Comparison of ENCODE assay signal across 9 cellular contexts in genomic region chr5:132775439-132776076, GRCh38. TPM values are rescaled to one million over a fixed set of nuclear protein-coding genes. Genes with fewer than 3 reads are reported as not detected.
A peak's percentile ranks its signal among the peaks of the same experiment; 100 is the strongest.
DNase-seq lines count a peak whose midpoint lies in the region; ATAC-seq and TF ChIP-seq lines count a peak whose summit lies in the region.
"Had no signal": no experiment of that assay in that cellular context is flagged by ENCODE, and none has a peak within 500 bp of the region (broad histone marks: within the 10 kb centered on the region; RNA-seq: fewer than 3 reads in every experiment).

No MANE protein-coding gene starts in this region.

- no peak overlapping the region for H3K27ac Mint-ChIP-seq in activated T-cell treated with anti-CD3 and anti-CD28 coated beads, Interleukin-2, amount 50 U/mL, for 24 hours

- no peaks in the 10 kb centered on the region for H3K9me3 Mint-ChIP-seq in activated T-cell treated with anti-CD3 and anti-CD28 coated beads, Interleukin-2, amount 50 U/mL, for 24 hours

- H3K27me3 ChIP-seq in thyroid gland: no peaks in the 10 kb centered on the region

- TF ChIP-seq CTCF in astrocyte of the spinal cord (IDR thresholded peaks at IDR 0.05; ENCODE audit: low read depth, low read length) (no peak), thyroid gland (IDR thresholded peaks at IDR 0.05) (peak in 1 of 6 experiments; percentile 11)

- peak; percentile 24 for DNase-seq in activated T-cell treated with anti-CD3 and anti-CD28 coated beads, Interleukin-2, amount 50 U/mL, for 24 hours
- no peak for DNase-seq in activated T-cell treated with anti-CD3 and anti-CD28 coated beads, Interleukin-2, amount 50 U/mL, for 48 hours
- no peak for DNase-seq in astrocyte of the spinal cord (ENCODE audit: low read depth, low spot score)
- peak; percentile 96 for DNase-seq in kidney glomerular epithelial cell (lab: John Stamatoyannopoulos, UW)
- peak; percentile 80 to 85 for DNase-seq in thyroid gland
- no peak for DNase-seq in GOT3 (lab: John Stamatoyannopoulos, UW)
- DNase-seq in ecto neural progenitor cell (ENCODE audit: low spot score): no peak

- H3K36me3 ChIP-seq in thyroid gland: no peaks in the 10 kb centered on the region

- H3K27ac ChIP-seq in thyroid gland: peak overlapping the region; percentile 37 to 87 (median 85)

- no peak for ATAC-seq in HG02840 (IDR thresholded peaks at IDR 0.05; ENCODE audit: low FRiP score, unreplicated experiment)

- WGBS in thyroid gland, 2 donors: 14 to 21% methylated on average over 8 of the region's 8 CpGs

- H3K36me3 Mint-ChIP-seq in activated T-cell treated with anti-CD3 and anti-CD28 coated beads, Interleukin-2, amount 50 U/mL, for 24 hours (ENCODE audit: low read depth): no peaks in the 10 kb centered on the region

- peaks cover 42 to 51% of the 10 kb centered on the region in 2 donors for H3K4me1 ChIP-seq in thyroid gland

- H3K4me1 Mint-ChIP-seq in activated T-cell treated with anti-CD3 and anti-CD28 coated beads, Interleukin-2, amount 50 U/mL, for 24 hours (ENCODE audit: low read depth): peaks cover 10% of the 10 kb centered on the region

- in situ Hi-C loops in astrocyte of the spinal cord (cut with HindIII; ENCODE audit: low sequenced_read_pairs): no loop called here

- peak in 1 of 2 donors; percentile 51 for TF ChIP-seq POLR2A in thyroid gland (IDR thresholded peaks at IDR 0.05)

- peak overlapping the region; percentile 75 for H3K4me3 Mint-ChIP-seq in activated T-cell treated with anti-CD3 and anti-CD28 coated beads, Interleukin-2, amount 50 U/mL, for 24 hours

- peaks cover 21% of the 10 kb centered on the region for H3K27me3 Mint-ChIP-seq in activated T-cell treated with anti-CD3 and anti-CD28 coated beads, Interleukin-2, amount 50 U/mL, for 24 hours

- H3K4me3 ChIP-seq in astrocyte of the spinal cord (ENCODE audit: low read depth, low read length) (peak overlapping the region; percentile 69), thyroid gland (replicated peaks in 1 of 3) (peak overlapping the region in 1 of 3 donors; percentile 64)

- intact Hi-C loops in thyroid gland (cut with DNase I): no loop called here

- no peaks in the 10 kb centered on the region for H3K9me3 ChIP-seq in thyroid gland

RNA-seq across cellular contexts. Expression of gene SEPTIN8, which starts 1.5 kb away (rescaled TPM):
- 10 to 100 TPM; 41.9 to 57.7 (median 46.7) TPM for total RNA-seq in thyroid gland

RNA-seq across cellular contexts. Expression of gene CCNI2, which starts 28.3 kb away (rescaled TPM):
- total RNA-seq in thyroid gland: under 1 TPM in 3 of 4 donors, not detected in 1; 0.34 to 0.81 (median 0.67) TPM

RNA-seq across cellular contexts. Expression of gene SOWAHA, which starts 37.5 kb away (rescaled TPM):
- total RNA-seq in thyroid gland: 1 to 10 TPM; 3.7 to 9.3 (median 4.6) TPM
- total RNA-seq: dermis microvascular lymphatic vessel endothelial cell had no signal

RNA-seq across cellular contexts. Expression of gene KIF3A, which starts 38.2 kb away (rescaled TPM):
- total RNA-seq in thyroid gland: 10 to 100 TPM in 2 of 4 donors, 1 to 10 TPM in 2; 8.2 to 12.2 (median 10.5) TPM

RNA-seq across cellular contexts. Expression of gene SHROOM1, which starts 54.9 kb away (rescaled TPM):
- 10 to 100 TPM in 3 of 4 donors, 1 to 10 TPM in 1; 7.6 to 21.4 (median 14.2) TPM for total RNA-seq in thyroid gland

Comparison
In these comparisons a context has a peak if more than half of its experiments do, and no peak if none do; other contexts are left out.
1. DNase-seq: peak in activated T-cell treated with anti-CD3 and anti-CD28 coated beads, Interleukin-2, amount 50 U/mL, for 24 hours (single experiment), kidney glomerular epithelial cell (single experiment) and thyroid gland (2 of 2); none in activated T-cell treated with anti-CD3 and anti-CD28 coated beads, Interleukin-2, amount 50 U/mL, for 48 hours (0 of 2), astrocyte of the spinal cord (single experiment), GOT3 (single experiment) and ecto neural progenitor cell (single experiment).